Comparison of ENCODE assay signal across 18 cellular contexts in genomic region chr3:133460809-133461208, GRCh38.
DNase-seq lines count a peak whose midpoint lies in the region; FAIRE-seq and TF ChIP-seq lines count a peak whose summit lies in the region.
"Had no signal": no experiment of that assay in that cellular context is flagged by ENCODE, and none has a peak within 500 bp of the region (broad histone marks: within the 10 kb centered on the region; RNA-seq: fewer than 3 reads in every experiment).

No MANE protein-coding gene starts in this region.

- no peaks in the 10 kb centered on the region for H3K9me3 ChIP-seq in OCI-LY7 (ENCODE audit: low read length)
- H3K9me3 ChIP-seq in keratinocyte (ENCODE audit: control insufficient read depth, low read depth, low read length), result no peaks in the 10 kb centered on the region
- H3K9me3 ChIP-seq: testis had no signal

- H3K9me2 ChIP-seq in OCI-LY7 (ENCODE audit: insufficient read depth, low read length), result no peaks in the 10 kb centered on the region

- peak; percentile 85 for FAIRE-seq in keratinocyte (lab: Jason Lieb, UNC)
- FAIRE-seq: HTR-8/SVneo had no signal

- H3K36me3 ChIP-seq in OCI-LY7 (ENCODE audit: insufficient read depth, low read length) (no peaks in the 10 kb centered on the region), keratinocyte (ENCODE audit: control insufficient read depth in 2 of 2, extremely low read depth in 1 of 2, insufficient read depth in 2 of 2, low read length in 2 of 2) (no peaks in the 10 kb centered on the region)

- H4K20me1 ChIP-seq in OCI-LY7 (ENCODE audit: insufficient read depth, low read length) (no peaks in the 10 kb centered on the region), keratinocyte (ENCODE audit: control insufficient read depth, extremely low read depth, insufficient read depth, low read length) (no peaks in the 10 kb centered on the region)

- dilution Hi-C loops in keratinocyte (cut with MboI; ENCODE audit: extremely low pct_ligation_motif_present, low sequenced_read_pairs), result no loop called here

- H3K79me2 ChIP-seq in OCI-LY7 (ENCODE audit: insufficient read depth, low read depth, low read length), result peaks cover 7% of the 10 kb centered on the region; the same call in 1 of the 2 replicates
- H3K79me2 ChIP-seq in keratinocyte (ENCODE audit: control insufficient read depth, insufficient read depth, low read length), result no peaks in the 10 kb centered on the region

- H2AFZ ChIP-seq in OCI-LY7 (ENCODE audit: low read length) (peak overlapping the region; percentile 32; the same call in 1 of the 2 replicates), keratinocyte (ENCODE audit: control insufficient read depth, low read length) (peak overlapping the region; percentile 80)

- TF ChIP-seq CTCF in 22Rv1 (IDR thresholded peaks at IDR 0.05) (no peak), OCI-LY7 (conservative IDR thresholded peaks at IDR 0.05; ENCODE audit: low read length) (no peak), keratinocyte (optimal IDR thresholded peaks at IDR 0.05 in 1 of 3, IDR thresholded peaks at IDR 0.05 in 1 of 3, conservative IDR thresholded peaks at IDR 0.05 in 1 of 3; ENCODE audit: extremely low read depth in 1 of 3, insufficient read depth in 2 of 3, low read length in 3 of 3) (no peak), RWPE1 (conservative IDR thresholded peaks at IDR 0.05; ENCODE audit: low read depth) (no peak)

- POLR2A ChIA-PET in OCI-LY7 (lab: Charles Lee) (interaction anchor here (0.8 to 2.4 kb wide), 4 partner anchors 13 to 112 kb away, joined by 3 to 16 read pairs (median 9); partner anchors contain the start of gene CDV3), RWPE1 (lab: Yijun Ruan, JAX; ENCODE audit: low non-redundant PET) (no interaction called here)

- H3K9me1 ChIP-seq in keratinocyte (ENCODE audit: control insufficient read depth, extremely low read depth, insufficient read depth, low read length), result no peaks in the 10 kb centered on the region

- DNase-seq in DMS53 treated with DMSO at 0.1 percent for 48 hours (lab: John Stamatoyannopoulos, UW; ENCODE audit: unreplicated experiment) (peak; percentile 33), OCI-LY7 (ENCODE audit: low spot score) (peak; percentile 53), keratinocyte (ENCODE audit: low read depth, low spot score) (peak; percentile 42), RWPE1 (ENCODE audit: low spot score) (no peak), NCI-H1930 (lab: John Stamatoyannopoulos, UW) (no peak), cortex of kidney (lab: John Stamatoyannopoulos, UW) (no peak)
- no peak for DNase-seq in stimulated activated CD4-positive, alpha-beta T cell treated with anti-CD3 and anti-CD28 coated beads, Interleukin-4, amount 100 ng/mL, for 1 hour
- DNase-seq: activated CD4-positive, alpha-beta T cell treated with anti-CD3 and anti-CD28 coated beads, Interleukin-2, amount 50 U/mL, for 48 hours; activated gamma-delta T cell treated with Interleukin-2 at 50 U/mL for 16 hours; AML-193; effector CD4-positive, alpha-beta T cell; foreskin fibroblast; mesenchymal stem cell; NCI-H1048; NCI-H446; testis had no signal

- H3K4me1 ChIP-seq in OCI-LY7 (ENCODE audit: insufficient read depth, low read length, poor library complexity, severe bottlenecking) (peaks cover 60% of the 10 kb centered on the region), keratinocyte (ENCODE audit: control insufficient read depth, extremely low read depth, insufficient read depth, low read length) (peaks cover 15% of the 10 kb centered on the region)
- H3K4me1 ChIP-seq: testis had no signal

- BruUV-seq in OCI-LY7 (replicated peaks; lab: Mats Ljungman, UMichigan), result no TSS peak

- H3K4me2 ChIP-seq in OCI-LY7 (ENCODE audit: low read length), result peak overlapping the region; percentile 40
- peak overlapping the region; percentile 58 for H3K4me2 ChIP-seq in keratinocyte (ENCODE audit: control insufficient read depth, extremely low read depth, insufficient read depth, low read depth, low read length)

- H3K27me3 ChIP-seq in keratinocyte (ENCODE audit: control insufficient read depth, extremely low read depth, insufficient read depth, low read length), result no peaks in the 10 kb centered on the region
- H3K27me3 ChIP-seq: testis had no signal

- H3K4me3 ChIP-seq in OCI-LY7 (ENCODE audit: low read depth, low read length, poor library complexity, severe bottlenecking) (no peak overlapping the region), keratinocyte (ENCODE audit: control insufficient read depth in 2 of 3, extremely low read depth in 1 of 3, insufficient read depth in 2 of 3, low read depth in 1 of 3, low read length in 3 of 3) (peak overlapping the region in 1 of 3 experiments; percentile 21)
- H3K4me3 ChIP-seq: testis had no signal

- H3K27ac ChIP-seq in 22Rv1, result peak overlapping the region; percentile 81; the same call in 1 of the 2 replicates
- peak overlapping the region; percentile 42 for H3K27ac ChIP-seq in OCI-LY7 (ENCODE audit: low read depth, low read length, poor library complexity, severe bottlenecking)
- H3K27ac ChIP-seq in keratinocyte (ENCODE audit: control insufficient read depth, insufficient read depth, low read length), result peak overlapping the region; percentile 72
- no peak overlapping the region for H3K27ac ChIP-seq in RWPE1
- H3K27ac ChIP-seq: testis had no signal

- H3K9ac ChIP-seq in keratinocyte (ENCODE audit: control insufficient read depth, extremely low read depth, insufficient read depth, low read length), result no peak overlapping the region

- CTCF ChIA-PET in OCI-LY7 (lab: Charles Lee; ENCODE audit: unreplicated experiment), result interaction anchor here (1.3 to 1.8 kb wide), 3 partner anchors 12 to 109 kb away, joined by 3 to 7 read pairs (median 4); no protein-coding TSS in a partner anchor
- CTCF ChIA-PET in RWPE1 (lab: Yijun Ruan, JAX), result no interaction called here

- intact Hi-C loops in OCI-LY7 (cut with micrococcal nuclease; ENCODE audit: unreplicated experiment), result loop anchor here (5.0 kb wide), 1 partner anchor 201 kb away; the partner anchor contains the start of gene TOPBP1

Comparison
In these comparisons a context has a peak if more than half of its experiments do, and no peak if none do; other contexts are left out.
1. DNase-seq: peak in DMS53 treated with DMSO at 0.1 percent for 48 hours (single experiment), OCI-LY7 (single experiment) and keratinocyte (single experiment); none in RWPE1 (single experiment), NCI-H1930 (0 of 2), stimulated activated CD4-positive, alpha-beta T cell treated with anti-CD3 and anti-CD28 coated beads, Interleukin-4, amount 100 ng/mL, for 1 hour (single experiment) and cortex of kidney (single experiment).